ENCODE assay signal across 8 cellular contexts in the genomic region with DNA sequence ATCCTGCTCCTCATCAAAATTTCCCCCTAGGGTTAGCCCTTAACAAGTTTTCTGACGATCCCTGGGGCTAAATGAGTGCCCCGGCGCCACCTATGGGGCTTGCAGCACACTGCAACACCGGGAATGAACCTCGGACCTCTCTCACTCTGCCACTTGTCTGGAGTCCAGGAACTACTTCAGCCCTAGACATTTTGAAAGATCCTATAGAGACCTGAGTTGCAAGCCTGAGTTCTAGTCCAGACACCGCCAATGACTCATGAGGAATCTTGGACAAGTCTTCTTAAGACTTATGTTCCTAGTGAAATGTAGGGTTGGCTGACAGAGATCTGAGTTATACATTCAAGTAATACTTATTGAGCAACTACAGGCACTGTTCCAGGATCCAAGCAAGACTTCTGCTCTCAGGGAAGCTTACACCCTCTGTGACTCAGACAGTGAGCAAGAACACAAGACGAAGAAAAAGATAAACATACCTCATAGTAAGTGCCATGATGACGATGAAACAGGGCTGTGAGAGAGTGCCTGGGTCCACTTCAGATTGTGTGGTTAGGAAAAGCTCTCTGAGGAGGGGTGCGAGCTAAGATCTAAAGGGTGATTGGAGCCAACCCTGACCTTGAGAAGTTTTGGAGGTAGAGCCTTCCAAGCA. TPM values are rescaled to one million over a fixed set of nuclear protein-coding genes. Genes with fewer than 3 reads are reported as not detected.
DNase-seq lines count a peak whose midpoint lies in the region; ATAC-seq and TF ChIP-seq lines count a peak whose summit lies in the region.

No MANE protein-coding gene starts in this region.

- H3K27me3 Mint-ChIP-seq in activated T-helper 17 cell treated with anti-CD3 and anti-CD28 coated beads, Interleukin-2, amount 50 U/mL, for 72 hours: peaks cover 14% of the 10 kb centered on the region

- H3K4me3 ChIP-seq in AG09309 (ENCODE audit: control insufficient read depth, low read depth, low read length): no peak overlapping the region
- H3K4me3 ChIP-seq in left ventricle myocardium inferior: no peak overlapping the region

- no peak overlapping the region for H3K27ac Mint-ChIP-seq in activated T-helper 17 cell treated with anti-CD3 and anti-CD28 coated beads, Interleukin-2, amount 50 U/mL, for 72 hours

- H3K27me3 ChIP-seq in left ventricle myocardium inferior (ENCODE audit: low read depth): no peaks in the 10 kb centered on the region

- H3K9me3 ChIP-seq in left ventricle myocardium inferior (replicated peaks): no peaks in the 10 kb centered on the region

- intact Hi-C loops in left ventricle myocardium inferior (cut with micrococcal nuclease): no loop called here

- H3K4me1 ChIP-seq in left ventricle myocardium inferior: no peaks in the 10 kb centered on the region

- no peaks in the 10 kb centered on the region for H3K9me3 Mint-ChIP-seq in activated T-helper 17 cell treated with anti-CD3 and anti-CD28 coated beads, Interleukin-2, amount 50 U/mL, for 72 hours

- peak; percentile 100 for DNase-seq in AG09309 (ENCODE audit: low read depth)
- DNase-seq in GM13976 (ENCODE audit: low spot score): peak; percentile 67
- peak; percentile 3 for DNase-seq in NCI-H524 treated with DMSO at 0.1 percent for 48 hours (lab: John Stamatoyannopoulos, UW)
- DNase-seq in left ventricle myocardium inferior: peak; percentile 32
- peak; percentile 84 for DNase-seq in smooth muscle cell of the brain vasculature (ENCODE audit: low read depth, low spot score)
- no peak for DNase-seq in middle frontal gyrus (ENCODE audit: extremely low spot score, low spot score)

- no peaks in the 10 kb centered on the region for H3K4me1 Mint-ChIP-seq in activated T-helper 17 cell treated with anti-CD3 and anti-CD28 coated beads, Interleukin-2, amount 50 U/mL, for 72 hours

- H3K36me3 Mint-ChIP-seq in activated T-helper 17 cell treated with anti-CD3 and anti-CD28 coated beads, Interleukin-2, amount 50 U/mL, for 72 hours (ENCODE audit: low read depth): no peaks in the 10 kb centered on the region

- peak; percentile 69 for ATAC-seq in HG02870 (IDR thresholded peaks at IDR 0.05; ENCODE audit: unreplicated experiment)
- ATAC-seq in activated T-helper 17 cell treated with anti-CD3 and anti-CD28 coated beads, Interleukin-2, amount 50 U/mL, for 72 hours (replicated peaks): peak; percentile 56

- no peak overlapping the region for H3K27ac ChIP-seq in left ventricle myocardium inferior (replicated peaks)

- H3K36me3 ChIP-seq in left ventricle myocardium inferior: no peaks in the 10 kb centered on the region

- in situ Hi-C loops in GM13976 (cut with MboI; ENCODE audit: low sequenced_read_pairs, unreplicated experiment): no loop called here

- H3K4me3 Mint-ChIP-seq in activated T-helper 17 cell treated with anti-CD3 and anti-CD28 coated beads, Interleukin-2, amount 50 U/mL, for 72 hours: no peak overlapping the region

- TF ChIP-seq CTCF in AG09309 (IDR thresholded peaks at IDR 0.05; ENCODE audit: control insufficient read depth, insufficient read depth, low read depth, low read length, missing control alignments): peak; percentile 76
- TF ChIP-seq CTCF in GM13976 (IDR thresholded peaks at IDR 0.05; ENCODE audit: borderline replicate concordance, control extremely low read depth, extremely low read depth, insufficient read depth, missing control alignments): peak; percentile 85
- peak; percentile 74 for TF ChIP-seq CTCF in left ventricle myocardium inferior (IDR thresholded peaks at IDR 0.05; ENCODE audit: borderline replicate concordance)

RNA-seq across cellular contexts. Expression of gene STK33, which starts 10.2 kb away (rescaled TPM):
- 1 to 10 TPM in 1 of 2 donors, under 1 TPM in 1; 0.40 to 1.0 TPM for total RNA-seq in activated T-helper 17 cell treated with anti-CD3 and anti-CD28 coated beads, Interleukin-2, amount 50 U/mL, for 72 hours
- total RNA-seq in left ventricle myocardium inferior: 25.8 TPM

Comparison
In these comparisons a context has a peak if more than half of its experiments do, and no peak if none do; other contexts are left out.
1. RNA of gene STK33, which starts 10.2 kb away (total RNA-seq): 25.8 TPM in left ventricle myocardium inferior (single experiment); 0.40 to 1.0 TPM in activated T-helper 17 cell treated with anti-CD3 and anti-CD28 coated beads, Interleukin-2, amount 50 U/mL, for 72 hours; every median in the first group is over 10 times any median in the second.
2. Peak in every context shown above with its lines, with median percentiles within 50 percentile points of each other: CTCF ChIP-seq.